Comparison of ENCODE assay signal across 8 cellular contexts in the genomic region with DNA sequence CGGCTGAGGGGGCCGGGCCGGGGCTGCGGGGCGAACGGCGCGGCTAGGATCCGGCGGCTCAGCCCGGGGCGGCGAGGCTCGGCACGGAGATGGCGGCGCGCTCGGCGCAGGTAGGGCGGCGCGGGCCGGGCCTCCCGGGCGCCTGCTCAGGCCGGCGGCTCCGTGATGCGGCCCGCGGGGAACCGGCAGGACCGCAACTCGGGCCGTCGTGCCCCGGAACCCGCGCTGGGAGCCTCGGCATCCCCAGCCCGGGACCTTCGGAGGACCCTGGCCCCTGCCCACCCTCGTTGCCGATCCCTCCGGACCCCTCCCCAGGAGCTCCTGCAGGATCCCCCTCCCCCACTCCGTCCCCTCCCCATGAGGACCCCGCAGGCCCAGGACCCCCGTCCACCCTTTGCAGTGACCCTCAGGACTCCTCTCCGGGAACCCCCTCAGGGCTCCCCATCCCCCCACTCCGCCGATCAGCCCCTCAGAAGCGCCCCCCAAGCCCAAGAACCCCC. TPM values are rescaled to one million over a fixed set of nuclear protein-coding genes. Genes with fewer than 3 reads are reported as not detected.
DNase-seq lines count a peak whose midpoint lies in the region; ATAC-seq, FAIRE-seq and TF ChIP-seq lines count a peak whose summit lies in the region.

No MANE protein-coding gene starts in this region.

- no peak overlapping the region for H3K27ac ChIP-seq in SJCRH30
- peak overlapping the region in 3 of 4 donors; percentile 51 to 58 (median 55) for H3K27ac ChIP-seq in sigmoid colon

- H3K9me3 ChIP-seq in SJCRH30 (replicated peaks) (no peaks in the 10 kb centered on the region), sigmoid colon (no peaks in the 10 kb centered on the region)

- TF ChIP-seq CTCF in foreskin fibroblast (IDR thresholded peaks at IDR 0.05; ENCODE audit: low read depth, low read length) = no peak
- no peak for TF ChIP-seq CTCF in sigmoid colon (IDR thresholded peaks at IDR 0.05)
- no peak for TF ChIP-seq CTCF in omental fat pad (IDR thresholded peaks at IDR 0.05)

- intact Hi-C loops in sigmoid colon (cut with DNase I) = loop anchor here (1.0 kb wide), 1 partner anchor 73 kb away; a partner anchor contains a TSS

- H3K4me1 ChIP-seq in SJCRH30 (no peaks in the 10 kb centered on the region), sigmoid colon (peaks cover 0 to 39% (median 32%) of the 10 kb centered on the region in 4 donors)

- TF ChIP-seq EP300 in sigmoid colon (IDR thresholded peaks at IDR 0.05) = no peak

- no peak for TF ChIP-seq POLR2A in sigmoid colon (IDR thresholded peaks at IDR 0.05)

- 2 to 3% methylated on average over 53 of the region's 53 CpGs for WGBS in sigmoid colon, 2 donors

- no peaks in the 10 kb centered on the region for H3K27me3 ChIP-seq in SJCRH30
- no peaks in the 10 kb centered on the region for H3K27me3 ChIP-seq in sigmoid colon

- H3K4me3 ChIP-seq in SJCRH30 (peak overlapping the region; percentile 62), foreskin fibroblast (ENCODE audit: low read depth in 1 of 2, low read length in 2 of 2) (peak overlapping the region; percentile 61 to 65), sigmoid colon (peak overlapping the region; percentile 70 to 100 (median 90))

- no peak for FAIRE-seq in frontal cortex (lab: Jason Lieb, UNC)

- no peaks in the 10 kb centered on the region for H3K36me3 ChIP-seq in SJCRH30
- H3K36me3 ChIP-seq in sigmoid colon = no peaks in the 10 kb centered on the region

- DNase-seq in SJCRH30 (no peak), foreskin fibroblast (no peak), sigmoid colon (no peak), frontal cortex (ENCODE audit: low spot score in 2 of 2) (no peak), omental fat pad (ENCODE audit: low spot score) (no peak), NCI-H2029 treated with DMSO at 0.1 percent for 48 hours (lab: John Stamatoyannopoulos, UW) (no peak)
- no peak for DNase-seq in stimulated activated naive CD4-positive, alpha-beta T cell treated with Interleukin-2 at 50 U/mL for 16 hours (lab: John Stamatoyannopoulos, UW)

- ATAC-seq in GM19351 (IDR thresholded peaks at IDR 0.05; ENCODE audit: unreplicated experiment) = peak; percentile 9
- ATAC-seq in omental fat pad (ENCODE audit: low FRiP score) = no peak

RNA-seq across cellular contexts. Expression of a gene that starts 0.3 kb away (rescaled TPM):
- total RNA-seq in SJCRH30 (2014; rRNA removed; shearing (Covaris generic)) = 5.5 and 6.0 TPM in 2 replicates
- 10 to 100 TPM in 3 of 4 donors, 1 to 10 TPM in 1; 8.4 to 18.6 (median 12.5) TPM for total RNA-seq in sigmoid colon
- 10 to 100 TPM in 1 of 3 donors, 1 to 10 TPM in 2; 5.3 to 11.4 (median 6.0) TPM for polyA plus RNA-seq in sigmoid colon
- 47.7 TPM for total RNA-seq in frontal cortex
- 10 to 100 TPM in 1 of 4 donors, 1 to 10 TPM in 3; 6.9 to 10.8 (median 7.9) TPM for total RNA-seq in omental fat pad

RNA-seq across cellular contexts. Expression of a gene that starts 43.9 kb away (rescaled TPM):
- total RNA-seq in SJCRH30 (2014; rRNA removed; shearing (Covaris generic)) = not detected in 2 replicates
- not detected for total RNA-seq in sigmoid colon
- under 1 TPM in 2 of 3 donors, not detected in 1; under 0.01 to 0.23 TPM for polyA plus RNA-seq in sigmoid colon
- total RNA-seq in frontal cortex = 2.9 TPM
- not detected for total RNA-seq in omental fat pad

RNA-seq across cellular contexts. Expression of a gene that starts 58.0 kb away (rescaled TPM):
- total RNA-seq in SJCRH30 (2014; rRNA removed; shearing (Covaris generic)) = 0.04 and 0.15 TPM in 2 replicates
- not detected for total RNA-seq in sigmoid colon
- 1 to 10 TPM in 2 of 3 donors, under 1 TPM in 1; 0.23 to 1.2 (median 1.2) TPM for polyA plus RNA-seq in sigmoid colon
- not detected for total RNA-seq in frontal cortex
- 1 to 10 TPM in 3 of 4 donors, under 1 TPM in 1; 0.79 to 6.5 (median 3.0) TPM for total RNA-seq in omental fat pad
